12 cellular contexts compared by ENCODE assay signal in the genomic region with DNA sequence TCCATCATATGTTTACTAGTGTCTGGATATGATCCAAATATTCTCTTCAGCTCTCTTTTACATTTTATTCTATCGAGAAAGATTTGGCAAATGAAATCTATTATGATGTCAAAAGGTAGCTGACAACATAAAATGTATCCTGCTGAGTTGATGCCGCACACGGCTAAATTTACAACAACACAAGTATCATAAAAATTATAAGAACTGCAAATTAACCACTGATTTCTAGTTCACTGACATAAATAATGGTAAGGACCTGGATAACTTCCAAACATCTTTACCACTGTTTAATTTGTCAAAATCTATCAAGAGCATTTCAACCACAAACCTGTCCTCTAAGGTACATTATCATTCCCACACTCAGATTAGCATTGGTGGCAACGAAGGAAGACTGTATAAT.
"Had no signal": no experiment of that assay in that cellular context is flagged by ENCODE, and none has a peak within 500 bp of the region (broad histone marks: within the 10 kb centered on the region; RNA-seq: fewer than 3 reads in every experiment).

No MANE protein-coding gene starts in this region.

- H3K27ac ChIP-seq: cardiac muscle cell, colonic mucosa, tibial nerve had no signal

- H3K9me3 ChIP-seq: colonic mucosa had no signal

- DNase-seq: activated CD4-positive, CD25-positive, alpha-beta regulatory T cell; activated naive CD4-positive, alpha-beta T cell; colonic mucosa; left colon; midbrain; stimulated activated CD4-positive, alpha-beta T cell treated with anti-CD3 and anti-CD28 coated beads, Interleukin-2, amount 100 ng/mL, for 48 hours; stimulated activated naive CD4-positive, alpha-beta T cell; SW 1271 had no signal

- H3K4me3 Mint-ChIP-seq: T-helper 2 cell treated with Interferon-gamma antibody and Interleukin-4, amounts not matched to agents 5 μg/mL and 100 μg/mL, for 36 hours had no signal

- ATAC-seq: esophagus mucosa, left colon had no signal

- H3K4me1 ChIP-seq: colonic mucosa, tibial nerve had no signal

- H3K27ac Mint-ChIP-seq: T-helper 2 cell treated with Interferon-gamma antibody and Interleukin-4, amounts not matched to agents 5 μg/mL and 100 μg/mL, for 36 hours had no signal

- H3K4me3 ChIP-seq: cardiac muscle cell, colonic mucosa, tibial nerve had no signal

- H3K36me3 ChIP-seq: cardiac muscle cell, colonic mucosa had no signal

- H3K27me3 ChIP-seq: cardiac muscle cell, colonic mucosa, tibial nerve had no signal
